In genomic region chr3:179324270-179324754, GRCh38 we compare ENCODE assay signal across 8 cellular contexts.
DNase-seq lines count a peak whose midpoint lies in the region; ATAC-seq, FAIRE-seq and TF ChIP-seq lines count a peak whose summit lies in the region.

No MANE protein-coding gene starts in this region.

- H3K36me3 ChIP-seq in RWPE2 (ENCODE audit: low read depth) (peaks cover 44% of the 10 kb centered on the region), endocrine pancreas (ENCODE audit: control insufficient read depth, insufficient read depth, low read length) (no peaks in the 10 kb centered on the region), neuron (ENCODE audit: insufficient read depth, low read length) (peaks cover 22% of the 10 kb centered on the region)

- H3K4me3 ChIP-seq in RWPE2 (ENCODE audit: severe bottlenecking) (peak overlapping the region; percentile 92), endocrine pancreas (ENCODE audit: control insufficient read depth, insufficient read depth, low read length) (peak overlapping the region; percentile 99), neuron (ENCODE audit: low read length) (peak overlapping the region; percentile 94)

- DNase-seq in AG08396 (ENCODE audit: low spot score): peak; percentile 40
- DNase-seq in GM19239 (ENCODE audit: insufficient read length, low spot score): no peak
- no peak for DNase-seq in RWPE2 (ENCODE audit: low spot score)
- no peak for DNase-seq in LoVo (ENCODE audit: low spot score)
- DNase-seq in stimulated activated CD4-positive, alpha-beta T cell treated with anti-CD3 and anti-CD28 coated beads, Interleukin-2, amount 100 ng/mL, for 48 hours: no peak

- FAIRE-seq in GM19239 (lab: Jason Lieb, UNC): peak; percentile 92

- peak overlapping the region; percentile 2 for H3K9ac ChIP-seq in endocrine pancreas (ENCODE audit: control insufficient read depth, insufficient read depth, low read length)

- H3K4me1 ChIP-seq in RWPE2 (ENCODE audit: insufficient read depth, poor library complexity, severe bottlenecking) (peaks cover 16% of the 10 kb centered on the region), endocrine pancreas (ENCODE audit: control insufficient read depth, insufficient read depth, low read length) (no peaks in the 10 kb centered on the region), neuron (ENCODE audit: insufficient read depth, low read length) (peaks cover 12% of the 10 kb centered on the region)

- H2AFZ ChIP-seq in neuron (ENCODE audit: low read depth, low read length): peak overlapping the region; percentile 77

- H3K27me3 ChIP-seq in RWPE2 (ENCODE audit: insufficient read depth, poor library complexity, severe bottlenecking) (no peaks in the 10 kb centered on the region), endocrine pancreas (ENCODE audit: control insufficient read depth, insufficient read depth, low read length) (no peaks in the 10 kb centered on the region), neuron (ENCODE audit: insufficient read depth, low read length) (no peaks in the 10 kb centered on the region)

- ATAC-seq in RWPE2 (ENCODE audit: low read depth) (peak; percentile 30; the same call in 1 of the 3 replicates), GM21447 (IDR thresholded peaks at IDR 0.05; ENCODE audit: unreplicated experiment) (no peak)

- peak overlapping the region; percentile 80 for H3K27ac ChIP-seq in RWPE2 (ENCODE audit: poor library complexity, severe bottlenecking)

- H3K9me3 ChIP-seq in RWPE2 (ENCODE audit: severe bottlenecking): no peaks in the 10 kb centered on the region
- no peaks in the 10 kb centered on the region for H3K9me3 ChIP-seq in endocrine pancreas (ENCODE audit: control insufficient read depth, low read length)
- no peaks in the 10 kb centered on the region for H3K9me3 ChIP-seq in neuron (ENCODE audit: low read length)

- no peak for TF ChIP-seq CTCF in RWPE2 (IDR thresholded peaks at IDR 0.05; ENCODE audit: poor library complexity, severe bottlenecking)
